In genomic region chr16:61820820-61821219, GRCh38 we compare ENCODE assay signal across 20 cellular contexts.
DNase-seq lines count a peak whose midpoint lies in the region; ATAC-seq, FAIRE-seq and TF ChIP-seq lines count a peak whose summit lies in the region.
"Had no signal": no experiment of that assay in that cellular context is flagged by ENCODE, and none has a peak within 500 bp of the region (broad histone marks: within the 10 kb centered on the region; RNA-seq: fewer than 3 reads in every experiment).

No MANE protein-coding gene starts in this region.

- no peaks in the 10 kb centered on the region for H3F3A ChIP-seq in PC-3 (ENCODE audit: low read length, unreplicated experiment)

- H3K9me1 ChIP-seq in K562 (ENCODE audit: control insufficient read depth, insufficient read depth, low read length) = no peaks in the 10 kb centered on the region

- H4K20me1 ChIP-seq in PC-3 (ENCODE audit: low read length) = no peaks in the 10 kb centered on the region
- no peaks in the 10 kb centered on the region for H4K20me1 ChIP-seq in K562 (replicated peaks; ENCODE audit: control insufficient read depth, insufficient read depth, low read length)

- H3K4me1 ChIP-seq in A549 (no peaks in the 10 kb centered on the region), PC-3 (ENCODE audit: insufficient read depth, low read length) (peaks cover 28% of the 10 kb centered on the region), K562 (replicated peaks in 1 of 2; ENCODE audit: control insufficient read depth in 2 of 2, insufficient read depth in 2 of 2, low read length in 2 of 2) (no peaks in the 10 kb centered on the region)

- no peaks in the 10 kb centered on the region for H3K36me3 Mint-ChIP-seq in stimulated activated naive B cell treated with anti-CD40 and anti-IgM and Interleukin-4, amounts not matched to agents 10 μg/mL and 1 μg/mL and 100 μg/mL, for 72 hours
- H3K36me3 Mint-ChIP-seq: CD4-positive, alpha-beta memory T cell had no signal

- POLR2A ChIA-PET in A549 (lab: Yijun Ruan, JAX) (no interaction called here), PC-3 (lab: Charles Lee; ENCODE audit: unreplicated experiment) (interaction anchor here (0.5 kb wide), 1 partner anchor 56 kb away, joined by 3 read pairs; no protein-coding TSS in a partner anchor), K562 (lab: Yijun Ruan, JAX) (no interaction called here)

- H2AFZ ChIP-seq in PC-3 (ENCODE audit: low read length) = no peak overlapping the region
- no peak overlapping the region for H2AFZ ChIP-seq in K562 (ENCODE audit: low read depth, low read length)

- TF ChIP-seq EP300 in A549 (IDR thresholded peaks at IDR 0.05) = no peak
- no peak for TF ChIP-seq EP300 in K562 (IDR thresholded peaks at IDR 0.05; ENCODE audit: low read length)

- H3K36me3 ChIP-seq in PC-3 (ENCODE audit: low read depth, low read length) (no peaks in the 10 kb centered on the region), K562 (ENCODE audit: control insufficient read depth, insufficient read depth, low read length) (no peaks in the 10 kb centered on the region)

- H3K4me3 ChIP-seq in A549 (no peak overlapping the region), PC-3 (ENCODE audit: low read length) (no peak overlapping the region), K562 (no peak overlapping the region)

- H3K9me2 ChIP-seq in PC-3 (replicated peaks; ENCODE audit: low read length) = no peaks in the 10 kb centered on the region

- in situ Hi-C loops in K562 (cut with MboI) = no loop called here

- H3K27me3 ChIP-seq in PC-3 (ENCODE audit: low read length) (no peaks in the 10 kb centered on the region), K562 (ENCODE audit: control insufficient read depth in 2 of 2, insufficient read depth in 2 of 2, low read length in 2 of 2) (no peaks in the 10 kb centered on the region)

- FAIRE-seq in A549 (lab: Jason Lieb, UNC) (no peak), K562 (lab: Jason Lieb, UNC) (no peak)
- FAIRE-seq: G401.6, GM12892 had no signal

- CTCF ChIA-PET in A549 (lab: Yijun Ruan, JAX) = no interaction called here
- CTCF ChIA-PET in PC-3 (lab: Charles Lee) = no interaction called here
- CTCF ChIA-PET in K562 (lab: Yijun Ruan, JAX; ENCODE audit: low intra/inter-chr PET ratio) = no interaction called here

- no peak for ATAC-seq in A549
- no peak for ATAC-seq in PC-3
- ATAC-seq in K562 = no peak
- ATAC-seq in stimulated activated naive B cell treated with anti-CD40 and anti-IgM and Interleukin-4, amounts not matched to agents 10 μg/mL and 1 μg/mL and 100 μg/mL, for 72 hours (replicated peaks) = no peak

- TF ChIP-seq RAD21 in A549 (conservative IDR thresholded peaks at IDR 0.05 in 1 of 2, IDR thresholded peaks at IDR 0.05 in 1 of 2) = no peak
- no peak for TF ChIP-seq RAD21 in K562 (CRISPR knock-in tag; conservative IDR thresholded peaks at IDR 0.05 in 1 of 2, IDR thresholded peaks at IDR 0.05 in 1 of 2)

- H3K4me1 Mint-ChIP-seq in stimulated activated naive B cell treated with anti-CD40 and anti-IgM and Interleukin-4, amounts not matched to agents 10 μg/mL and 1 μg/mL and 100 μg/mL, for 72 hours = no peaks in the 10 kb centered on the region
- H3K4me1 Mint-ChIP-seq: CD4-positive, alpha-beta memory T cell had no signal

- H3K4me2 ChIP-seq in A549 (no peak overlapping the region), PC-3 (ENCODE audit: low read length) (peak overlapping the region; percentile 52), K562 (ENCODE audit: insufficient read depth, low read length) (no peak overlapping the region)

- no peaks in the 10 kb centered on the region for H3K27me3 Mint-ChIP-seq in stimulated activated naive B cell treated with anti-CD40 and anti-IgM and Interleukin-4, amounts not matched to agents 10 μg/mL and 1 μg/mL and 100 μg/mL, for 72 hours
- H3K27me3 Mint-ChIP-seq: CD4-positive, alpha-beta memory T cell had no signal

- H3K27ac ChIP-seq in A549 (no peak overlapping the region), PC-3 (ENCODE audit: low read length) (peak overlapping the region; percentile 55), K562 (ENCODE audit: extremely low read depth, low read depth, low read length) (no peak overlapping the region)

- DNase-seq in A549 (ENCODE audit: low read depth in 1 of 2, low spot score in 1 of 2) = no peak
- peak; percentile 11 for DNase-seq in PC-3
- DNase-seq in K562 (ENCODE audit: extremely low read depth in 1 of 4, low spot score in 3 of 4) = no peak
- DNase-seq in iris pigment epithelial cell (ENCODE audit: low read depth) = peak; percentile 5
- no peak for DNase-seq in DMS 273 (lab: John Stamatoyannopoulos, UW; ENCODE audit: unreplicated experiment)
- DNase-seq in stimulated activated naive B cell treated with anti-CD40 and anti-IgM and Interleukin-4, amounts not matched to agents 10 μg/mL and 1 μg/mL and 100 μg/mL, for 72 hours = no peak
- no peak for DNase-seq in NCI-H1417 treated with DMSO at 0.1 percent for 48 hours (lab: John Stamatoyannopoulos, UW)
- no peak for DNase-seq in cortex of kidney (lab: John Stamatoyannopoulos, UW)
- DNase-seq: 8988T; C1 segment of cervical spinal cord; Calu3; CD4-positive, alpha-beta memory T cell; COR-L47; DMS153; DND-41; GOT3; H7; HCEC 1CT had no signal

- intact Hi-C loops in PC-3 (cut with micrococcal nuclease) = loop anchor here (1.0 to 2.0 kb wide), 2 partner anchors 18 to 28 kb away; no protein-coding TSS in a partner anchor
- intact Hi-C loops in K562 (cut with micrococcal nuclease) = no loop called here

- 31% methylated on average over 2 of the region's 2 CpGs for WGBS in A549 (ENCODE audit: missing lambda C conversion rate)
- WGBS in K562 (ENCODE audit: insufficient coverage, low coverage, missing lambda C conversion rate) = 0% methylated on average over 2 of the region's 2 CpGs

- no peak for TF ChIP-seq POLR2A in A549 (IDR thresholded peaks at IDR 0.05; ENCODE audit: low read length)
- TF ChIP-seq POLR2A in K562 (conservative IDR thresholded peaks at IDR 0.05) = no peak

- H3K4me3 Mint-ChIP-seq in stimulated activated naive B cell treated with anti-CD40 and anti-IgM and Interleukin-4, amounts not matched to agents 10 μg/mL and 1 μg/mL and 100 μg/mL, for 72 hours = no peak overlapping the region
- H3K4me3 Mint-ChIP-seq: CD4-positive, alpha-beta memory T cell had no signal

- H3K79me2 ChIP-seq in PC-3 (ENCODE audit: low read length) (no peaks in the 10 kb centered on the region), K562 (ENCODE audit: control insufficient read depth, insufficient read depth, low read length) (no peaks in the 10 kb centered on the region)

- H3K9me3 ChIP-seq in A549 = no peaks in the 10 kb centered on the region
- no peaks in the 10 kb centered on the region for H3K9me3 ChIP-seq in PC-3 (ENCODE audit: low read length)
- no peaks in the 10 kb centered on the region for H3K9me3 ChIP-seq in K562 (replicated peaks; ENCODE audit: control insufficient read depth, insufficient read depth, low read depth, low read length)

- no peak overlapping the region for H3K9ac ChIP-seq in PC-3 (ENCODE audit: low read length)
- H3K9ac ChIP-seq in K562 (ENCODE audit: insufficient read depth in 1 of 2, low read depth in 2 of 2, low read length in 2 of 2) = no peak overlapping the region

- TF ChIP-seq CTCF in A549 (IDR thresholded peaks at IDR 0.05) (no peak), PC-3 (conservative IDR thresholded peaks at IDR 0.05; ENCODE audit: low read depth, low read length) (no peak), K562 (IDR thresholded peaks at IDR 0.05 in 2 of 3, conservative IDR thresholded peaks at IDR 0.05 in 1 of 3; ENCODE audit: insufficient read depth in 2 of 3, low read depth in 1 of 3, low read length in 3 of 3) (no peak)

- BruUV-seq in PC-3 (replicated peaks; lab: Mats Ljungman, UMichigan) (no TSS peak), K562 (replicated peaks; lab: Mats Ljungman, UMichigan) (no TSS peak)

- peaks cover 3% of the 10 kb centered on the region in 2 donors for H3K9me3 Mint-ChIP-seq in stimulated activated naive B cell treated with anti-CD40 and anti-IgM and Interleukin-4, amounts not matched to agents 10 μg/mL and 1 μg/mL and 100 μg/mL, for 72 hours

- H3K27ac Mint-ChIP-seq in stimulated activated naive B cell treated with anti-CD40 and anti-IgM and Interleukin-4, amounts not matched to agents 10 μg/mL and 1 μg/mL and 100 μg/mL, for 72 hours = no peak overlapping the region
- H3K27ac Mint-ChIP-seq: CD4-positive, alpha-beta memory T cell had no signal

TF ChIP-seq in A549, 52 proteins besides CTCF, POLR2A, EP300 and RAD21 (continues in another document):
- TF ChIP-seq BCL3 (IDR thresholded peaks at IDR 0.05) (no peak), MAFK (IDR thresholded peaks at IDR 0.05; ENCODE audit: partially characterized antibody) (peak; percentile 78), FOXS1 (CRISPR knock-in tag; IDR thresholded peaks at IDR 0.05) (no peak)

TF ChIP-seq in K562, 482 proteins besides CTCF, POLR2A, EP300 and RAD21 (continues in another document):
- TF ChIP-seq FOXJ3 (CRISPR knock-in tag; IDR thresholded peaks at IDR 0.05) = no peak
- peak; percentile 35; the same call in 1 of the 2 replicates for TF ChIP-seq MAFG (tag; conservative IDR thresholded peaks at IDR 0.05)
- TF ChIP-seq L3MBTL2 (IDR thresholded peaks at IDR 0.05) = no peak
- no peak for TF ChIP-seq HDGF (IDR thresholded peaks at IDR 0.05)
- TF ChIP-seq PKNOX1 (IDR thresholded peaks at IDR 0.05) = no peak
- TF ChIP-seq ZNF583 (CRISPR knock-in tag; IDR thresholded peaks at IDR 0.05) = no peak

Comparison
In these comparisons a context has a peak if more than half of its experiments do, and no peak if none do; other contexts are left out.
1. DNase-seq: peak in PC-3 (single experiment) and iris pigment epithelial cell (single experiment); none in A549 (0 of 2), K562 (0 of 4), DMS 273 (single experiment), stimulated activated naive B cell treated with anti-CD40 and anti-IgM and Interleukin-4, amounts not matched to agents 10 μg/mL and 1 μg/mL and 100 μg/mL, for 72 hours (single experiment), NCI-H1417 treated with DMSO at 0.1 percent for 48 hours (single experiment) and cortex of kidney (single experiment).
2. Of the 35 proteins assayed by ChIP-seq in both K562 and A549: peak only in K562: none; only in A549: MAFK; in both: none; in neither: 34.